In the genomic region with DNA sequence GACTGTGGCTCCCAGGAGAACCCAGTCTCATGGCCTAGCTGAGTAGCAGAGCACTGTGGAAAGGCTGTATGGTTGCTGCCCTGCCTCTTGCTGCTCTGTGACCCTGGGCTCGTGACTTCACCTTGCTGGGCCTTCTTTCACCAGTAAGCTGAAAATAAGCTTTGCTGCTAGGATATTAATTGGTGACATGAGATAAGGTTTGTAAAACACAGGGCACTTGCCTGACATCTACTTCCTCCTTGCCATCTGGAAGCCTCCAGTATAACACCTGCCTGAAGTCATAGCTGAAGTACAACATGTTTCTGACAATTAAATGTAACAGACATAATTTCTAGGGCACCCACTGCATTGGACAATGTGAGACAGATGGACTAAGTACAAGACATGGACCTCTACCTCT, we compare ENCODE assay signal across 21 cellular contexts. TPM values are rescaled to one million over a fixed set of nuclear protein-coding genes. Genes with fewer than 3 reads are reported as not detected.
DNase-seq lines count a peak whose midpoint lies in the region; ATAC-seq lines count a peak whose summit lies in the region.
"Had no signal": no experiment of that assay in that cellular context is flagged by ENCODE, and none has a peak within 500 bp of the region (broad histone marks: within the 10 kb centered on the region; RNA-seq: fewer than 3 reads in every experiment).

No MANE protein-coding gene starts in this region.

- H3K27ac ChIP-seq in Karpas-422 (ENCODE audit: low read length) (no peak overlapping the region), mucosa of rectum (ENCODE audit: low read depth in 2 of 2, low read length in 2 of 2) (peak overlapping the region; percentile 76 to 82)
- H3K27ac ChIP-seq: GM23248 had no signal

- H3K9me3 Mint-ChIP-seq in dendritic cell treated with granulocyte-macrophage colony-stimulating factor and Interleukin-4, amounts not matched to agents 40 ng/mL and 50 ng/mL, for 4 days, result peaks cover 22% of the 10 kb centered on the region
- H3K9me3 Mint-ChIP-seq: CD8-positive, alpha-beta memory T cell had no signal

- H3K4me3 ChIP-seq in Karpas-422 (ENCODE audit: low read length) (no peak overlapping the region), mucosa of rectum (ENCODE audit: low read length in 2 of 2) (no peak overlapping the region)
- H3K4me3 ChIP-seq: GM23248 had no signal

- H3K36me3 Mint-ChIP-seq in dendritic cell treated with granulocyte-macrophage colony-stimulating factor and Interleukin-4, amounts not matched to agents 40 ng/mL and 50 ng/mL, for 4 days (ENCODE audit: low read depth), result peaks cover 43% of the 10 kb centered on the region

- H3K27me3 ChIP-seq in Karpas-422 (ENCODE audit: low read length) (no peaks in the 10 kb centered on the region), mucosa of rectum (ENCODE audit: control insufficient read depth in 2 of 2, insufficient read depth in 2 of 2, low read length in 2 of 2) (no peaks in the 10 kb centered on the region)

- peaks cover 51% of the 10 kb centered on the region for H3K4me1 Mint-ChIP-seq in dendritic cell treated with granulocyte-macrophage colony-stimulating factor and Interleukin-4, amounts not matched to agents 40 ng/mL and 50 ng/mL, for 4 days (ENCODE audit: low read depth)
- H3K4me1 Mint-ChIP-seq: CD8-positive, alpha-beta memory T cell had no signal

- no peaks in the 10 kb centered on the region for H3K27me3 Mint-ChIP-seq in dendritic cell treated with granulocyte-macrophage colony-stimulating factor and Interleukin-4, amounts not matched to agents 40 ng/mL and 50 ng/mL, for 4 days

- no peak for DNase-seq in Karpas-422
- peak; percentile 36 for DNase-seq in OCI-M1 (lab: John Stamatoyannopoulos, UW)
- DNase-seq in activated T-cell treated with anti-CD3 and anti-CD28 coated beads for 4 hours, result no peak
- DNase-seq in DMS53 (lab: John Stamatoyannopoulos, UW), result no peak
- no peak for DNase-seq in ecto neural progenitor cell (ENCODE audit: low spot score)
- DNase-seq: ACHN; C1 segment of cervical spinal cord; CD8-positive, alpha-beta memory T cell; DMS79 treated with DMSO at 0.1 percent for 48 hours; GM23248; HCEC 1CT; KG1; NCI-H1417 treated with DMSO at 0.1 percent for 48 hours; NCI-H1930; NCI-H345; NCI-H526; T-helper 1 cell had no signal

- no peak for ATAC-seq in HG02610 (IDR thresholded peaks at IDR 0.05; ENCODE audit: unreplicated experiment)

- H3K79me2 ChIP-seq in Karpas-422 (ENCODE audit: low read length), result no peaks in the 10 kb centered on the region

- no peaks in the 10 kb centered on the region for H4K20me1 ChIP-seq in Karpas-422 (ENCODE audit: insufficient read depth, low read depth, low read length)

- H3K36me3 ChIP-seq in Karpas-422 (ENCODE audit: insufficient read depth, low read length), result no peaks in the 10 kb centered on the region
- peaks cover 5 to 13% of the 10 kb centered on the region in 2 donors for H3K36me3 ChIP-seq in mucosa of rectum (ENCODE audit: control insufficient read depth in 2 of 2, insufficient read depth in 2 of 2, low read length in 2 of 2)

- H3K9me3 ChIP-seq in Karpas-422 (ENCODE audit: low read length) (no peaks in the 10 kb centered on the region), mucosa of rectum (ENCODE audit: control insufficient read depth in 2 of 2, low read length in 2 of 2) (no peaks in the 10 kb centered on the region)

- peaks cover 32% of the 10 kb centered on the region for H3K4me1 ChIP-seq in Karpas-422 (ENCODE audit: low read length)
- H3K4me1 ChIP-seq in mucosa of rectum (ENCODE audit: control insufficient read depth in 2 of 2, insufficient read depth in 2 of 2, low read length in 2 of 2), result peaks cover 8 to 20% of the 10 kb centered on the region in 2 donors

- peak overlapping the region; percentile 36 for H3K27ac Mint-ChIP-seq in dendritic cell treated with granulocyte-macrophage colony-stimulating factor and Interleukin-4, amounts not matched to agents 40 ng/mL and 50 ng/mL, for 4 days

- H3K4me3 Mint-ChIP-seq in dendritic cell treated with granulocyte-macrophage colony-stimulating factor and Interleukin-4, amounts not matched to agents 40 ng/mL and 50 ng/mL, for 4 days, result no peak overlapping the region
- H3K4me3 Mint-ChIP-seq: CD8-positive, alpha-beta memory T cell had no signal

- H3K9me2 ChIP-seq in Karpas-422 (replicated peaks; ENCODE audit: insufficient read depth, low read length), result no peaks in the 10 kb centered on the region

- no peak overlapping the region for H3K4me2 ChIP-seq in Karpas-422 (ENCODE audit: low read depth, low read length, poor library complexity, severe bottlenecking)

- intact Hi-C loops in dendritic cell treated with granulocyte-macrophage colony-stimulating factor and Interleukin-4, amounts not matched to agents 40 ng/mL and 50 ng/mL, for 4 days (cut with micrococcal nuclease), result no loop called here

- H3K9ac ChIP-seq in Karpas-422 (ENCODE audit: low read length) (no peak overlapping the region), mucosa of rectum (ENCODE audit: low read depth in 1 of 2, low read length in 2 of 2) (peak overlapping the region in 1 of 2 donors; percentile 8)
- H3K9ac ChIP-seq: GM23248 had no signal

- peak overlapping the region; percentile 55; the same call in 1 of the 2 replicates for H2AFZ ChIP-seq in Karpas-422 (ENCODE audit: low read length)
- H2AFZ ChIP-seq: GM23248 had no signal

RNA-seq across cellular contexts. Expression of a gene that starts 53.6 kb away (rescaled TPM):
- total RNA-seq in Karpas-422 (2014; rRNA removed; shearing (Covaris generic); ENCODE audit: low replicate concordance), result not detected in 2 replicates
- total RNA-seq: M059J had no signal
